ENCODE assay signal across 13 cellular contexts in the genomic region with DNA sequence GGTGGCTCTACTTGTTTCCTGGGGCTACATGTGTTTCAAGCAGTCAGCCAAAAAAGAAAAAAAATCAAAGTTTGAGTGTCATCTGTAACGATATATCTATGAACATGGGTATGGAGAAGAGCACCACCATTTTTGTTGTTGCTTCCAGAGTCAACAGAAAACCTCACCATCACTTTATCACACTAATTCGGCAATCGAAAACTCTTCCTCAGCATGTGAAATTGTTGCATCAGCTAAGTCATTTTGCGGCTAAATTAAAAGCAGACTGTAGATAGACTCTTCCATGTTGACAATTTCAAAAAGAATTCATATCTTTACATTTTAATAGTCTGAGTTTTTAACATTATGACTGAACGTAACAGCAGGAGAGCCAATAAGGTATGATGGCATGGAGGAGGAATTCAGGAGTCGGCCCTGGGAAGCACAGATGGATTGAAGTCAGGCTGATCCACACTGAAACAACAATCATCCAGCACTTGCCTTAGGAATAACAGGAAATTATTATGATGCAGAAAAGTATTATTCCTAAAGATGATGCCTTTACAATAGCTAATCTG.
A peak's percentile ranks its signal among the peaks of the same experiment; 100 is the strongest.
DNase-seq lines count a peak whose midpoint lies in the region; ATAC-seq and TF ChIP-seq lines count a peak whose summit lies in the region.
"Had no signal": no experiment of that assay in that cellular context is flagged by ENCODE, and none has a peak within 500 bp of the region (broad histone marks: within the 10 kb centered on the region; RNA-seq: fewer than 3 reads in every experiment).

No MANE protein-coding gene starts in this region.

- H3K4me3 ChIP-seq in AG04449 (ENCODE audit: low read depth, low read length) (no peak overlapping the region), esophagus muscularis mucosa (peak overlapping the region; percentile 46 to 60 (median 58))
- H3K4me3 ChIP-seq: BLaER1, prostate gland had no signal

- H3K4me1 ChIP-seq in esophagus muscularis mucosa = peaks cover 7 to 63% (median 35%) of the 10 kb centered on the region in 4 donors
- H3K4me1 ChIP-seq: BLaER1, prostate gland had no signal

- no peaks in the 10 kb centered on the region for H3K36me3 ChIP-seq in esophagus muscularis mucosa
- H3K36me3 ChIP-seq: BLaER1, prostate gland had no signal

- peaks cover 6% of the 10 kb centered on the region for H3K36me3 Mint-ChIP-seq in neural crest cell (ENCODE audit: low read depth)
- H3K36me3 Mint-ChIP-seq: activated naive CD8-positive, alpha-beta T cell had no signal

- 62% methylated on average over 6 of the region's 6 CpGs for WGBS in esophagus muscularis mucosa

- no peak for TF ChIP-seq POLR2A in esophagus muscularis mucosa (IDR thresholded peaks at IDR 0.05; ENCODE audit: low read depth)

- POLR2A ChIA-PET in AG04449 (lab: Yijun Ruan, JAX) = interaction anchor here (1.2 to 4.0 kb wide), 4 partner anchors 104 to 460 kb away, joined by 5 to 18 read pairs (median 10); a partner anchor contains a TSS

- peak overlapping the region; percentile 89 to 92 (median 90) for H3K27ac ChIP-seq in esophagus muscularis mucosa (replicated peaks in 1 of 4)
- H3K27ac ChIP-seq: BLaER1, prostate gland had no signal

- H3K4me1 Mint-ChIP-seq in neural crest cell = peaks cover 35% of the 10 kb centered on the region

- no peaks in the 10 kb centered on the region for H3K27me3 Mint-ChIP-seq in neural crest cell (ENCODE audit: low read depth)

- peak overlapping the region; percentile 76 for H3K27ac Mint-ChIP-seq in neural crest cell (ENCODE audit: unreplicated experiment)
- H3K27ac Mint-ChIP-seq: activated naive CD8-positive, alpha-beta T cell had no signal

- DNase-seq in AG04449 (ENCODE audit: low read depth, low spot score) = peak; percentile 84
- DNase-seq in RPMI7951 (ENCODE audit: low read depth) = peak; percentile 76
- DNase-seq in esophagus muscularis mucosa (ENCODE audit: extremely low spot score) = no peak
- DNase-seq in neural crest cell (ENCODE audit: low read depth, low spot score) = no peak
- no peak for DNase-seq in activated naive CD4-positive, alpha-beta T cell treated with anti-CD3 and anti-CD28 coated beads, Interleukin-2, amount 50 U/mL, for 16 hours
- no peak for DNase-seq in NCI-H69 (lab: John Stamatoyannopoulos, UW)
- no peak for DNase-seq in NCI-H1417 treated with DMSO at 0.1 percent for 48 hours (lab: John Stamatoyannopoulos, UW)
- DNase-seq: activated CD4-positive, CD25-positive, alpha-beta regulatory T cell treated with anti-CD3 and anti-CD28 coated beads, Interleukin-2, amount 50 U/mL, for 72 hours; NCI-H1092 treated with DMSO at 0.1 percent for 48 hours had no signal

- H3K9me3 ChIP-seq in esophagus muscularis mucosa = peaks cover 0 to 7% (median 2%) of the 10 kb centered on the region in 4 donors
- H3K9me3 ChIP-seq: prostate gland had no signal

- TF ChIP-seq EP300 in esophagus muscularis mucosa (IDR thresholded peaks at IDR 0.05) = no peak

- ATAC-seq in HG03521 (IDR thresholded peaks at IDR 0.05; ENCODE audit: unreplicated experiment) = no peak

- H3K27me3 ChIP-seq in esophagus muscularis mucosa = no peaks in the 10 kb centered on the region
- H3K27me3 ChIP-seq: BLaER1 had no signal

- H3K9me3 Mint-ChIP-seq in neural crest cell = peaks cover 9% of the 10 kb centered on the region

- intact Hi-C loops in esophagus muscularis mucosa (cut with DNase I) = loop anchor here (5.0 kb wide), 2 partner anchors 257 to 458 kb away; no protein-coding TSS in a partner anchor

- peak overlapping the region; percentile 10 for H3K4me3 Mint-ChIP-seq in neural crest cell
- H3K4me3 Mint-ChIP-seq: activated naive CD8-positive, alpha-beta T cell had no signal

- TF ChIP-seq CTCF in AG04449 (IDR thresholded peaks at IDR 0.05; ENCODE audit: insufficient read depth, low read length, missing control alignments) (no peak), esophagus muscularis mucosa (IDR thresholded peaks at IDR 0.05) (peak in 1 of 3 experiments; percentile 4), neural crest cell (conservative IDR thresholded peaks at IDR 0.05) (no peak)

- CTCF ChIA-PET in AG04449 (lab: Yijun Ruan, JAX) = no interaction called here

Comparison
In these comparisons a context has a peak if more than half of its experiments do, and no peak if none do; other contexts are left out.
1. DNase-seq: peak in AG04449 (single experiment) and RPMI7951 (single experiment); none in esophagus muscularis mucosa (single experiment), neural crest cell (single experiment), activated naive CD4-positive, alpha-beta T cell treated with anti-CD3 and anti-CD28 coated beads, Interleukin-2, amount 50 U/mL, for 16 hours (single experiment), NCI-H69 (single experiment) and NCI-H1417 treated with DMSO at 0.1 percent for 48 hours (single experiment).